In the genomic region with DNA sequence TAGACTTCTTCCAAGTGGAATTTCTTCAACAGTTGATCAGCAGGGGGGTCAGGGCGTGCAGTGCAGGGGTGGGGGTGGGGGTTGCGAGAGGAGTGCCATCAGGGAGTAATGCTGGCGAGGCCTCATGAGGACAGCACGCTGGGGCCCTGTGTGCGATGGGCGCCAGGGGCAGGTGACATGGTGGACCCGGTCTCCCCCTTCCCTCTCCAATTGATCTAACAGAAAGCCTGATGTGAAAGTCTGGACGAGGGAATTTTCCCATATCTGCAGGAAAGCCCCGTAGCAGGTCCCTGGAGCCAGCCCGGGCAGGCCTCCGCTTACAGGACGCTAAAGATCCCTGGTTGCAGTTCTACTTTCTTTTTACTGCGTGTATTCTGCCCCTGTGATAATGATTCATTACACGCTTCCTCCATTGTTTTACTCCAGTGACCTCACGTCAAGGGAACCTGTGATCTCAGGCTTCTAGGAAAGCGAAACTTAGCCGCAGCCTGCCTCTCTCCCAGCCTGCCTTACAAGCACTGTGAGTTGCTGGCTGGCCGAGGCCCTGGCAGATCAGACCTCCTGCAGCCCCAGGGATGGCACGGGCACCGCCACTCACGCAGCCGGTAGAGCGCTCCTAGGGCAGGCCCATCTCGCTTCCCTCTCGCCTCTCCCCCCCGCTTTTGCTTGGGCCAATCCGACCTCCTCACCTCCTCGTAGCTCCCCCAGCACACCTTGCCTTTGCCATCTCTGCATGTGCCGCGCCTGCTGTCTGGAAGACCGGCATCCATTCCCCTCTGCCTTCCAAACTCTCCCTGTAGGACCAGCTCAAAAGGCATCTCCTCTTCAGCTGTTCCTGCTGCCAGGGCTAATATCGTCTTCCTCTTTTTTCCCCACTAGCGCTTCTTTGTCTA, we compare ENCODE assay signal across 8 cellular contexts.
A peak's percentile ranks its signal among the peaks of the same experiment; 100 is the strongest.
DNase-seq lines count a peak whose midpoint lies in the region; ATAC-seq, FAIRE-seq and TF ChIP-seq lines count a peak whose summit lies in the region.

No MANE protein-coding gene starts in this region.

- no peak for TF ChIP-seq CTCF in D721Med (IDR thresholded peaks at IDR 0.05; ENCODE audit: insufficient read depth, missing control alignments)

- peak overlapping the region; percentile 70 for H3K27ac ChIP-seq in caudate nucleus (ENCODE audit: low read depth, low read length)

- ATAC-seq in GM21576 (IDR thresholded peaks at IDR 0.05; ENCODE audit: unreplicated experiment), result peak; percentile 83

- no peak for FAIRE-seq in D721Med (lab: Jason Lieb, UNC)

- DNase-seq in EH (ENCODE audit: low read depth), result peak; percentile 84
- DNase-seq in Kasumi-1 (lab: John Stamatoyannopoulos, UW), result peak; percentile 20 to 32
- DNase-seq in activated CD4-positive, CD25-positive, alpha-beta regulatory T cell (lab: John Stamatoyannopoulos, UW), result peak; percentile 63 to 77 (median 65)
- peak in 15 of 61 donors; percentile 5 to 72 (median 26) for DNase-seq in caudate nucleus (lab: John Stamatoyannopoulos, UW)
- peak; percentile 92 for DNase-seq in left kidney (ENCODE audit: low read depth, low spot score)
- DNase-seq in stimulated activated CD4-positive, alpha-beta T cell treated with anti-CD3 and anti-CD28 coated beads, Interleukin-2, amount 100 ng/mL, for 48 hours, result peak; percentile 66 to 68
- DNase-seq in D721Med (ENCODE audit: insufficient read length, low spot score), result no peak
